In the genomic region with DNA sequence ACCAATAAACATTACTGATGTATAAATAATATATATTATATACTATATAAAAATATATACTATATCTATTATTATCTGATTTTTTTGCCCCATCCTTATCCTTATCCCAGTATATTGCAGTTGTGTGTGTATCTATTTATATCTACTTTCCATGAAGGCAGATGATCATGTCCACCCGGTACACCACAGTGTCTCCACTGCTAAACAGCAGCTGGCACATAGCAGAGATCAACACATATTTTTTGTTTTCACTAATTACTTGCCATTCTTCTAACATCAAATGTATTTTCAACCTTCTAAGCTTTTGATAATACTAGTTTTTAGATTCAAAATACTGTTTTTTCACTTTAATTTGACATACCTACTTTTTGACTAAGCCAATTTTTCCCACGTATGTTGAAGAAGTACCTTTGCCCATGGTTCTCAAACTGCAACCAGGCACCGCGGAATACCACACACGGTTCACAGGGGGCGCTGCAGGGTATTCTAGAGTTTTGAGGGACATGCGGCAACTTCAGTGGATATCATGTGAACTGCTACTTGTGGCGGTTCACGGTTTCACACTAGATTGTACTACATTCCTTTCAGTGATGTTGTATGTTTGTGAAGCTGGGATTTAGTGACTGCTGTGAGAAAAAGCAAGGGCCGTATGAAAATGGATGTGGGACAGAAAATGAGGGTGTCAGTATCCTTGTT, we compare ENCODE assay signal across 7 cellular contexts.
DNase-seq lines count a peak whose midpoint lies in the region; ATAC-seq, FAIRE-seq and TF ChIP-seq lines count a peak whose summit lies in the region.

No MANE protein-coding gene starts in this region.

- peak; percentile 82 to 88 for TF ChIP-seq RAD21 in H1 (IDR thresholded peaks at IDR 0.05 in 1 of 2, conservative IDR thresholded peaks at IDR 0.05 in 1 of 2; ENCODE audit: low read depth in 2 of 2, low read length in 2 of 2)

- H3K4me2 ChIP-seq in H1 (ENCODE audit: insufficient read depth in 1 of 2, low read depth in 2 of 2, low read length in 2 of 2) (no peak overlapping the region), osteoblast (ENCODE audit: insufficient read depth, low read length) (peak overlapping the region; percentile 10)

- H3K36me3 ChIP-seq in H1 (ENCODE audit: control insufficient read depth in 2 of 4, insufficient read depth in 4 of 4, low read length in 3 of 4) (no peaks in the 10 kb centered on the region), osteoblast (ENCODE audit: insufficient read depth, low read length) (no peaks in the 10 kb centered on the region)

- no peak overlapping the region for H3K9ac ChIP-seq in H1 (replicated peaks in 1 of 4; ENCODE audit: extremely low read depth in 1 of 4, low read depth in 3 of 4, low read length in 3 of 4)

- H2BK5ac ChIP-seq in H1 (ENCODE audit: low read depth, low read length): no peak overlapping the region

- TF ChIP-seq CTCF in GM12864 (IDR thresholded peaks at IDR 0.05; ENCODE audit: low read depth, low read length, missing control alignments) (peak; percentile 58), H1 (IDR thresholded peaks at IDR 0.05; ENCODE audit: control extremely low read depth in 1 of 3, insufficient read depth in 1 of 3, low read depth in 1 of 3, low read length in 3 of 3) (peak; percentile 87 to 99 (median 88)), osteoblast (IDR thresholded peaks at IDR 0.05; ENCODE audit: extremely low read depth, low read depth, low read length) (peak; percentile 78)

- H4K20me1 ChIP-seq in H1 (replicated peaks in 1 of 2; ENCODE audit: control insufficient read depth in 1 of 2, insufficient read depth in 2 of 2, low read length in 2 of 2) (no peaks in the 10 kb centered on the region), osteoblast (ENCODE audit: insufficient read depth, low read length) (no peaks in the 10 kb centered on the region)

- no peak overlapping the region for H2BK20ac ChIP-seq in H1 (ENCODE audit: low read length)

- H3K9me3 ChIP-seq in H1 (ENCODE audit: insufficient read depth in 2 of 2, low read depth in 1 of 2, low read length in 1 of 2): peaks cover 0 to 6% of the 10 kb centered on the region in 2 experiments; a peak in 2 of 4 replicates
- no peaks in the 10 kb centered on the region for H3K9me3 ChIP-seq in osteoblast (ENCODE audit: low read depth, low read length)

- no peak overlapping the region for H3K14ac ChIP-seq in H1 (ENCODE audit: insufficient read length)

- H3K23ac ChIP-seq in H1 (ENCODE audit: insufficient read length): no peak overlapping the region

- no peak overlapping the region for H2AK5ac ChIP-seq in H1 (ENCODE audit: low read depth, low read length)

- no peak for TF ChIP-seq EP300 in H1 (IDR thresholded peaks at IDR 0.05; ENCODE audit: borderline replicate concordance in 1 of 2, low read depth in 2 of 2, low read length in 2 of 2)

- H3K56ac ChIP-seq in H1 (replicated peaks; ENCODE audit: insufficient read length, low read depth, low read length): no peak overlapping the region

- H4K91ac ChIP-seq in H1 (replicated peaks; ENCODE audit: insufficient read length, low read length): no peak overlapping the region

- H3K18ac ChIP-seq in H1 (ENCODE audit: extremely low read depth, low read length): no peak overlapping the region

- DNase-seq in GM12864 (ENCODE audit: low read depth) (peak; percentile 8), LHCN-M2 (ENCODE audit: low read depth) (peak; percentile 10), H1 (ENCODE audit: low read depth in 1 of 2, low spot score in 2 of 2) (peak; percentile 38 to 83), osteoblast (ENCODE audit: insufficient read length, low spot score, missing footprints) (no peak), NCI-H446 treated with DMSO at 0.1 percent for 48 hours (lab: John Stamatoyannopoulos, UW) (no peak), NCI-H2081 (lab: John Stamatoyannopoulos, UW) (no peak)

- no peak for TF ChIP-seq POLR2A in H1 (IDR thresholded peaks at IDR 0.05; ENCODE audit: control extremely low read depth in 1 of 2, low read depth in 2 of 2, low read length in 2 of 2)

- H3K27me3 ChIP-seq in H1 (replicated peaks in 1 of 4; ENCODE audit: control insufficient read depth in 3 of 4, extremely low read depth in 1 of 4, insufficient read depth in 3 of 4, low read length in 3 of 4) (no peaks in the 10 kb centered on the region), osteoblast (ENCODE audit: insufficient read depth, low read length) (no peaks in the 10 kb centered on the region)

- CTCF ChIA-PET in H1 (lab: Charles Lee; ENCODE audit: partially characterized antibody): interaction anchor here (0.6 to 7.2 kb wide), 38 partner anchors 10 to 761 kb away, joined by 3 to 51 read pairs (median 4); partner anchors contain the start of gene NPY2R

- POLR2A ChIA-PET in H1 (lab: Charles Lee; ENCODE audit: partially characterized antibody): no interaction called here

- H2AFZ ChIP-seq in H1 (ENCODE audit: low read length): peak overlapping the region; percentile 63; the same call in 1 of the 2 replicates
- peak overlapping the region; percentile 37 for H2AFZ ChIP-seq in osteoblast (ENCODE audit: low read length)

- no peak overlapping the region for H2BK15ac ChIP-seq in H1 (ENCODE audit: low read length)

- H2BK120ac ChIP-seq in H1 (replicated peaks; ENCODE audit: low read depth, low read length): no peak overlapping the region

- peaks cover 0 to 1% (median 0%) of the 10 kb centered on the region in 4 experiments; a peak in 1 of 7 replicates for H3K4me1 ChIP-seq in H1 (replicated peaks in 1 of 4; ENCODE audit: control insufficient read depth in 3 of 4, insufficient read depth in 4 of 4, low read length in 3 of 4)
- H3K4me1 ChIP-seq in osteoblast (ENCODE audit: insufficient read depth, low read length): no peaks in the 10 kb centered on the region

- no peak overlapping the region for H2BK12ac ChIP-seq in H1 (ENCODE audit: low read depth, low read length)

- WGBS in H1 (ENCODE audit: extremely low coverage in 1 of 2, insufficient coverage in 1 of 2, insufficient read length in 1 of 2, insufficient replicate concordance in 2 of 2, low coverage in 1 of 2, low lambda C conversion rate in 2 of 2, missing lambda C conversion rate in 1 of 2), 2 experiments: 31% methylated on average over 10 of the region's 10 CpGs; no CpG with 5 or more reads in 1 of the 2 experiments

- peak; percentile 92 for FAIRE-seq in H1 (lab: Jason Lieb, UNC)

- H3K79me1 ChIP-seq in H1 (ENCODE audit: low read depth, low read length): no peaks in the 10 kb centered on the region

- H4K8ac ChIP-seq in H1 (ENCODE audit: extremely low read depth, insufficient read depth, low read length): no peak overlapping the region

- H3K23me2 ChIP-seq in H1 (ENCODE audit: low read depth, low read length): no peaks in the 10 kb centered on the region

- no peaks in the 10 kb centered on the region for H3K79me2 ChIP-seq in H1 (ENCODE audit: control insufficient read depth in 1 of 2, insufficient read depth in 2 of 2, low read length in 2 of 2)
- H3K79me2 ChIP-seq in osteoblast (ENCODE audit: insufficient read depth, low read length): no peaks in the 10 kb centered on the region

- H4K5ac ChIP-seq in H1 (ENCODE audit: insufficient read length, low read depth, low read length): no peak overlapping the region

- no peak overlapping the region for H3K27ac ChIP-seq in H1 (ENCODE audit: low read depth, low read length)
- peak overlapping the region; percentile 29 for H3K27ac ChIP-seq in osteoblast (ENCODE audit: low read depth, low read length)

- H3K4ac ChIP-seq in H1 (replicated peaks; ENCODE audit: insufficient read length, low read depth, low read length): no peak overlapping the region

- H3K4me3 ChIP-seq in GM12864 (ENCODE audit: low read depth, low read length) (no peak overlapping the region), H1 (ENCODE audit: extremely low read depth in 1 of 4, insufficient read depth in 2 of 4, low read depth in 3 of 4, low read length in 4 of 4) (no peak overlapping the region), osteoblast (ENCODE audit: insufficient read depth, low read length) (no peak overlapping the region)

- peak; percentile 84 for ATAC-seq in GM21528 (IDR thresholded peaks at IDR 0.05; ENCODE audit: low FRiP score, unreplicated experiment)

TF ChIP-seq in H1, 55 proteins besides CTCF, POLR2A, EP300 and RAD21:
- peak; percentile 67 for TF ChIP-seq TEAD4 (IDR thresholded peaks at IDR 0.05; ENCODE audit: low read depth, low read length)
- peak; percentile 63 for TF ChIP-seq MAX (IDR thresholded peaks at IDR 0.05)
- no peak for TF ChIP-seq KDM1A (IDR thresholded peaks at IDR 0.05; ENCODE audit: borderline replicate concordance, low read length)
- 0 out of 2 replicates have a peak, but pooled peaks have one; percentile 38 for TF ChIP-seq CREB1 (IDR thresholded peaks at IDR 0.05)

Comparison
In these comparisons a context has a peak if more than half of its experiments do, and no peak if none do; other contexts are left out.
1. DNase-seq: peak in GM12864 (single experiment), LHCN-M2 (single experiment) and H1 (2 of 2); none in osteoblast (single experiment), NCI-H446 treated with DMSO at 0.1 percent for 48 hours (single experiment) and NCI-H2081 (0 of 2).
2. Peak in every context shown above with its lines, with median percentiles within 50 percentile points of each other: CTCF ChIP-seq.